ENCODE assay signal across 11 cellular contexts in genomic region chr9:35859310-35859994, GRCh38. TPM values are rescaled to one million over a fixed set of nuclear protein-coding genes. Genes with fewer than 3 reads are reported as not detected.
DNase-seq lines count a peak whose midpoint lies in the region; ATAC-seq and TF ChIP-seq lines count a peak whose summit lies in the region.
"Had no signal": no experiment of that assay in that cellular context is flagged by ENCODE, and none has a peak within 500 bp of the region (broad histone marks: within the 10 kb centered on the region; RNA-seq: fewer than 3 reads in every experiment).

No MANE protein-coding gene starts in this region.

- peaks cover 42% of the 10 kb centered on the region for H3K27me3 ChIP-seq in adipocyte (replicated peaks; ENCODE audit: control insufficient read depth, insufficient read depth, low read length)

- H3K9me3 Mint-ChIP-seq in CD14-positive monocyte, result peaks cover 0 to 4% (median 0%) of the 10 kb centered on the region in 7 donors
- H3K9me3 Mint-ChIP-seq in HFFc6, result no peaks in the 10 kb centered on the region
- H3K9me3 Mint-ChIP-seq in activated CD4-positive, alpha-beta T cell treated with anti-CD3 and anti-CD28 coated beads, Interleukin-2, amount 10 ng/mL, durations not matched to agents 24 days and 14 days, result no peaks in the 10 kb centered on the region

- H3K27ac Mint-ChIP-seq in CD14-positive monocyte, result peak overlapping the region in 2 of 7 donors; percentile 41 to 75
- H3K27ac Mint-ChIP-seq in HFFc6, result no peak overlapping the region
- H3K27ac Mint-ChIP-seq in activated CD4-positive, alpha-beta T cell treated with anti-CD3 and anti-CD28 coated beads, Interleukin-2, amount 10 ng/mL, durations not matched to agents 24 days and 14 days, result no peak overlapping the region

- peak overlapping the region in 1 of 2 donors; percentile 61 for H3K4me3 Mint-ChIP-seq in CD14-positive monocyte
- no peak overlapping the region for H3K4me3 Mint-ChIP-seq in HFFc6
- H3K4me3 Mint-ChIP-seq in activated CD4-positive, alpha-beta T cell treated with anti-CD3 and anti-CD28 coated beads, Interleukin-2, amount 10 ng/mL, durations not matched to agents 24 days and 14 days, result no peak overlapping the region

- H3K27me3 Mint-ChIP-seq in CD14-positive monocyte (ENCODE audit: low read depth in 3 of 3), result peaks cover 41 to 65% (median 43%) of the 10 kb centered on the region in 3 donors
- H3K27me3 Mint-ChIP-seq in HFFc6 (ENCODE audit: insufficient read depth), result peaks cover 43% of the 10 kb centered on the region
- H3K27me3 Mint-ChIP-seq in activated CD4-positive, alpha-beta T cell treated with anti-CD3 and anti-CD28 coated beads, Interleukin-2, amount 10 ng/mL, durations not matched to agents 24 days and 14 days, result peaks cover 11% of the 10 kb centered on the region

- H3K4me1 ChIP-seq in adipocyte (ENCODE audit: control insufficient read depth, insufficient read depth, low read length) (no peaks in the 10 kb centered on the region), mucosa of descending colon (ENCODE audit: low read depth) (no peaks in the 10 kb centered on the region)

- no peak overlapping the region for H3K4me3 ChIP-seq in adipocyte (ENCODE audit: low read length)
- no peak overlapping the region for H3K4me3 ChIP-seq in mucosa of descending colon
- H3K4me3 ChIP-seq: K562, thoracic aorta had no signal

- H3K36me3 ChIP-seq in adipocyte (ENCODE audit: control insufficient read depth, insufficient read depth, low read length, severe bottlenecking) (no peaks in the 10 kb centered on the region), mucosa of descending colon (ENCODE audit: low read depth) (no peaks in the 10 kb centered on the region)
- H3K36me3 ChIP-seq: thoracic aorta had no signal

- intact Hi-C loops in CD14-positive monocyte (cut with micrococcal nuclease) (loop anchor here in 1 of 2 donors (10.0 kb wide), 1 partner anchor 55 kb away; no protein-coding TSS in a partner anchor), mucosa of descending colon (cut with DNase I, micrococcal nuclease) (no loop called here)
- intact Hi-C loops in activated CD4-positive, alpha-beta T cell treated with anti-CD3 and anti-CD28 coated beads, Interleukin-2, amount 10 ng/mL, durations not matched to agents 24 days and 14 days (cut with micrococcal nuclease), result no loop called here

- H3K36me3 Mint-ChIP-seq in CD14-positive monocyte (peaks cover 0 to 2% of the 10 kb centered on the region in 2 donors), HFFc6 (ENCODE audit: low read depth) (no peaks in the 10 kb centered on the region)
- H3K36me3 Mint-ChIP-seq in activated CD4-positive, alpha-beta T cell treated with anti-CD3 and anti-CD28 coated beads, Interleukin-2, amount 10 ng/mL, durations not matched to agents 24 days and 14 days (ENCODE audit: low read depth), result no peaks in the 10 kb centered on the region

- no peaks in the 10 kb centered on the region for H3K9me3 ChIP-seq in adipocyte (ENCODE audit: control insufficient read depth, low read length)
- H3K9me3 ChIP-seq in mucosa of descending colon, result no peaks in the 10 kb centered on the region
- H3K9me3 ChIP-seq: thoracic aorta had no signal

- ATAC-seq in mucosa of descending colon (peak; percentile 33), GM18868 (IDR thresholded peaks at IDR 0.05; ENCODE audit: unreplicated experiment) (no peak)
- ATAC-seq: K562 had no signal

- TF ChIP-seq CTCF in CD14-positive monocyte (IDR thresholded peaks at IDR 0.05), result peak; percentile 34
- peak; percentile 36; the same call in 1 of the 2 replicates for TF ChIP-seq CTCF in HFFc6 (IDR thresholded peaks at IDR 0.05)
- TF ChIP-seq CTCF in mucosa of descending colon (IDR thresholded peaks at IDR 0.05), result no peak
- TF ChIP-seq CTCF in GM13977 (IDR thresholded peaks at IDR 0.05; ENCODE audit: extremely low read depth, insufficient read depth, missing control alignments), result no peak

- peaks cover 22% of the 10 kb centered on the region for H3K4me1 Mint-ChIP-seq in CD14-positive monocyte
- H3K4me1 Mint-ChIP-seq in HFFc6 (ENCODE audit: low read depth), result no peaks in the 10 kb centered on the region
- peaks cover 3% of the 10 kb centered on the region for H3K4me1 Mint-ChIP-seq in activated CD4-positive, alpha-beta T cell treated with anti-CD3 and anti-CD28 coated beads, Interleukin-2, amount 10 ng/mL, durations not matched to agents 24 days and 14 days

- DNase-seq in CD14-positive monocyte (ENCODE audit: low spot score) (peak; percentile 81), HFFc6 (peak; percentile 58), adipocyte (ENCODE audit: low read depth) (peak; percentile 9), mucosa of descending colon (no peak), NCI-H1048 (lab: John Stamatoyannopoulos, UW) (no peak), GM13977 (ENCODE audit: low spot score) (no peak)
- DNase-seq in activated CD4-positive, alpha-beta T cell treated with anti-CD3 and anti-CD28 coated beads, Interleukin-2, amount 10 ng/mL, durations not matched to agents 24 days and 14 days, result no peak

- no peak overlapping the region for H3K9ac ChIP-seq in adipocyte (ENCODE audit: low read length)

- in situ Hi-C loops in GM13977 (cut with MboI; ENCODE audit: low pct_unique_long_range_greater_than_20kb, low sequenced_read_pairs, unreplicated experiment), result no loop called here

RNA-seq across cellular contexts. Expression of gene OR13J1, which starts 10.7 kb away (rescaled TPM):
- not detected for polyA plus RNA-seq in CD14-positive monocyte
- not detected for total RNA-seq in HFFc6 (2021; fragmentation: NEBNext Ultra II Directional; extraction: Animal tissue kit (Norgen Biotek cat#: 25700))
- total RNA-seq in mucosa of descending colon, result not detected
- total RNA-seq in activated CD4-positive, alpha-beta T cell treated with anti-CD3 and anti-CD28 coated beads, Interleukin-2, amount 10 ng/mL, durations not matched to agents 24 days and 14 days, result not detected in 2 replicates
- total RNA-seq: K562, skeletal muscle tissue, thoracic aorta had no signal
- polyA plus RNA-seq: K562 had no signal

RNA-seq across cellular contexts. Expression of gene TMEM8B, which starts 30.4 kb away (rescaled TPM):
- 1 to 10 TPM; 2.6 to 3.8 TPM for polyA plus RNA-seq in CD14-positive monocyte
- 10 to 100 TPM in 5 of 6 experiments, 1 to 10 TPM in 1; 8.7 to 15.2 (median 12.0) TPM for total RNA-seq in HFFc6 (2021; fragmentation: NEBNext Ultra II Directional; extraction: Animal tissue kit (Norgen Biotek cat#: 25700))
- 10 to 100 TPM; 12.4 to 22.8 (median 18.9) TPM for total RNA-seq in mucosa of descending colon
- 2.0 and 2.3 TPM in 2 replicates for total RNA-seq in activated CD4-positive, alpha-beta T cell treated with anti-CD3 and anti-CD28 coated beads, Interleukin-2, amount 10 ng/mL, durations not matched to agents 24 days and 14 days

RNA-seq across cellular contexts. Expression of gene FAM221B, which starts 30.9 kb away (rescaled TPM):
- polyA plus RNA-seq in CD14-positive monocyte, result under 1 TPM in 1 of 2 donors, not detected in 1; 0.05 TPM
- not detected for total RNA-seq in HFFc6 (2021; fragmentation: NEBNext Ultra II Directional; extraction: Animal tissue kit (Norgen Biotek cat#: 25700))
- total RNA-seq in mucosa of descending colon, result under 1 TPM in 2 of 3 donors, not detected in 1; 0.41 to 0.43 TPM
- total RNA-seq in activated CD4-positive, alpha-beta T cell treated with anti-CD3 and anti-CD28 coated beads, Interleukin-2, amount 10 ng/mL, durations not matched to agents 24 days and 14 days, result not detected in 2 replicates
- total RNA-seq: K562, skeletal muscle tissue, thoracic aorta had no signal

RNA-seq across cellular contexts. Expression of gene HINT2, which starts 44.6 kb away (rescaled TPM):
- polyA plus RNA-seq in CD14-positive monocyte, result 10 to 100 TPM; 59.1 to 64.5 TPM
- total RNA-seq in HFFc6 (2021; fragmentation: NEBNext Ultra II Directional; extraction: Animal tissue kit (Norgen Biotek cat#: 25700)), result 10 to 100 TPM; 23.3 to 35.3 (median 34.6) TPM
- 10 to 100 TPM; 38.9 to 68.6 (median 54.6) TPM for total RNA-seq in mucosa of descending colon
- 42.3 and 42.5 TPM in 2 replicates for total RNA-seq in activated CD4-positive, alpha-beta T cell treated with anti-CD3 and anti-CD28 coated beads, Interleukin-2, amount 10 ng/mL, durations not matched to agents 24 days and 14 days

RNA-seq across cellular contexts. Expression of gene HRCT1, which starts 46.5 kb away (rescaled TPM):
- not detected for polyA plus RNA-seq in CD14-positive monocyte
- 1 to 10 TPM; 2.5 to 4.1 (median 3.3) TPM for total RNA-seq in HFFc6 (2021; fragmentation: NEBNext Ultra II Directional; extraction: Animal tissue kit (Norgen Biotek cat#: 25700))
- 100 to 1,000 TPM in 1 of 3 donors, 10 to 100 TPM in 2; 24.8 to 161 (median 82.1) TPM for total RNA-seq in mucosa of descending colon
- total RNA-seq in activated CD4-positive, alpha-beta T cell treated with anti-CD3 and anti-CD28 coated beads, Interleukin-2, amount 10 ng/mL, durations not matched to agents 24 days and 14 days, result not detected in 2 replicates
- total RNA-seq: K562 had no signal

Comparison
In these comparisons a context has a peak if more than half of its experiments do, and no peak if none do; other contexts are left out.
1. DNase-seq: peak in CD14-positive monocyte (single experiment), HFFc6 (single experiment) and adipocyte (single experiment); none in mucosa of descending colon (0 of 3), NCI-H1048 (single experiment), GM13977 (single experiment) and activated CD4-positive, alpha-beta T cell treated with anti-CD3 and anti-CD28 coated beads, Interleukin-2, amount 10 ng/mL, durations not matched to agents 24 days and 14 days (single experiment).
2. CTCF ChIP-seq: peak in CD14-positive monocyte (single experiment) and HFFc6 (single experiment); none in mucosa of descending colon (single experiment) and GM13977 (single experiment).